In genomic region chr1:172452536-172453159, GRCh38 we compare ENCODE assay signal across 1 cellular context.
TF ChIP-seq lines count a peak whose summit lies in the region.

No MANE protein-coding gene starts in this region.

TF ChIP-seq in H1, 55 proteins besides CTCF, POLR2A, EP300 and RAD21:
- no peak for TF ChIP-seq ZNF274 (IDR thresholded peaks at IDR 0.05; ENCODE audit: borderline replicate concordance, extremely low read depth, low read length)
- no peak for TF ChIP-seq CTBP2 (IDR thresholded peaks at IDR 0.05; ENCODE audit: borderline replicate concordance, insufficient read depth, insufficient read length, low read length)
- TF ChIP-seq SP1 (IDR thresholded peaks at IDR 0.05; ENCODE audit: low read depth, low read length) = no peak
- TF ChIP-seq SRF (IDR thresholded peaks at IDR 0.05; ENCODE audit: low read depth, low read length) = no peak
- no peak for TF ChIP-seq RFX5 (IDR thresholded peaks at IDR 0.05; ENCODE audit: borderline replicate concordance, low read depth, low read length)
- no peak for TF ChIP-seq KDM1A (IDR thresholded peaks at IDR 0.05; ENCODE audit: borderline replicate concordance, low read length)
- no peak for TF ChIP-seq EZH2 (IDR thresholded peaks at IDR 0.05; ENCODE audit: low read depth, low read length, severe bottlenecking)
- no peak for TF ChIP-seq SP2 (IDR thresholded peaks at IDR 0.05; ENCODE audit: low read length)
- no peak for TF ChIP-seq RBBP5 (IDR thresholded peaks at IDR 0.05; ENCODE audit: borderline replicate concordance, low read depth, low read length)
- TF ChIP-seq PHF8 (conservative IDR thresholded peaks at IDR 0.05; ENCODE audit: low read depth, low read length) = no peak
- no peak for TF ChIP-seq SP4 (IDR thresholded peaks at IDR 0.05; ENCODE audit: low read length)
- TF ChIP-seq CHD2 (IDR thresholded peaks at IDR 0.05; ENCODE audit: low read length) = no peak
- TF ChIP-seq SIX5 (IDR thresholded peaks at IDR 0.05; ENCODE audit: low read depth, low read length) = no peak
- TF ChIP-seq TCF12 (IDR thresholded peaks at IDR 0.05; ENCODE audit: low read depth, low read length) = no peak
